In genomic region chr2:132668189-132668833, GRCh38 we compare ENCODE assay signal across 9 cellular contexts. TPM values are rescaled to one million over a fixed set of nuclear protein-coding genes. Genes with fewer than 3 reads are reported as not detected.
DNase-seq lines count a peak whose midpoint lies in the region; ATAC-seq and TF ChIP-seq lines count a peak whose summit lies in the region.
"Had no signal": no experiment of that assay in that cellular context is flagged by ENCODE, and none has a peak within 500 bp of the region (broad histone marks: within the 10 kb centered on the region; RNA-seq: fewer than 3 reads in every experiment).

No MANE protein-coding gene starts in this region.

- peaks cover 37% of the 10 kb centered on the region for H3K4me1 Mint-ChIP-seq in neural crest cell

- WGBS in ectodermal cell, 2 experiments = 10 to 12% methylated on average over 25 of the region's 25 CpGs

- H3K27ac ChIP-seq in ectodermal cell (ENCODE audit: insufficient read depth, low read depth, low read length, poor library complexity, severe bottlenecking) = no peak overlapping the region

- H3K9me3 Mint-ChIP-seq in neural crest cell = no peaks in the 10 kb centered on the region

- H3K4me3 ChIP-seq in ectodermal cell (ENCODE audit: insufficient read depth, low read depth, low read length) = peak overlapping the region; percentile 54

- H3K27me3 ChIP-seq in ectodermal cell (ENCODE audit: control insufficient read depth, insufficient read depth, low read length, poor library complexity, severe bottlenecking) = peaks cover 58% of the 10 kb centered on the region

- peaks cover 27% of the 10 kb centered on the region for H3K27me3 Mint-ChIP-seq in neural crest cell (ENCODE audit: low read depth)

- no peak overlapping the region for H3K27ac Mint-ChIP-seq in neural crest cell (ENCODE audit: unreplicated experiment)

- H3K4me3 Mint-ChIP-seq in neural crest cell = peak overlapping the region; percentile 93

- H3K4me1 ChIP-seq in ectodermal cell (ENCODE audit: control insufficient read depth, insufficient read depth, low read length) = peaks cover 12% of the 10 kb centered on the region

- no peaks in the 10 kb centered on the region for H3K36me3 ChIP-seq in ectodermal cell (ENCODE audit: control insufficient read depth, insufficient read depth, low read length)

- no peaks in the 10 kb centered on the region for H3K36me3 Mint-ChIP-seq in neural crest cell (ENCODE audit: low read depth)

- TF ChIP-seq CTCF in neural crest cell (conservative IDR thresholded peaks at IDR 0.05) = peak; percentile 58

- DNase-seq in EL = peak; percentile 28
- DNase-seq in NCI-H2029 treated with DMSO at 0.1 percent for 48 hours (lab: John Stamatoyannopoulos, UW) = peak; percentile 16
- DNase-seq in neural crest cell (ENCODE audit: low read depth, low spot score) = peak; percentile 51
- no peak for DNase-seq in HCEC 1CT
- DNase-seq in germinal center (ENCODE audit: low spot score) = no peak
- DNase-seq: effector memory CD4-positive, alpha-beta T cell had no signal

- no peaks in the 10 kb centered on the region for H3K9me3 ChIP-seq in ectodermal cell (ENCODE audit: control insufficient read depth, low read length)

- ATAC-seq in HG03135 (IDR thresholded peaks at IDR 0.05; ENCODE audit: unreplicated experiment) (no peak), HG03520 (IDR thresholded peaks at IDR 0.05; ENCODE audit: unreplicated experiment) (no peak)

RNA-seq across cellular contexts. Expression of gene LYPD1, which starts 1.7 kb away (rescaled TPM):
- 11.7 TPM for polyA plus RNA-seq in ectodermal cell (2013, experiment 1 of 4)
- 12.0 TPM for polyA plus RNA-seq in ectodermal cell (2013, experiment 2 of 4)
- 11.1 TPM for polyA plus RNA-seq in ectodermal cell (2013, experiment 3 of 4)
- 17.8 TPM for polyA plus RNA-seq in ectodermal cell (2013, experiment 4 of 4)
- total RNA-seq in neural crest cell = 15.1 and 17.4 TPM in 2 replicates

Comparison
In these comparisons a context has a peak if more than half of its experiments do, and no peak if none do; other contexts are left out.
1. DNase-seq: peak in EL (single experiment), NCI-H2029 treated with DMSO at 0.1 percent for 48 hours (single experiment) and neural crest cell (single experiment); none in HCEC 1CT (single experiment) and germinal center (single experiment).